Comparison of ENCODE assay signal across 8 cellular contexts in genomic region chrX:41327359-41327758, GRCh38.
"Had no signal": no experiment of that assay in that cellular context is flagged by ENCODE, and none has a peak within 500 bp of the region (broad histone marks: within the 10 kb centered on the region; RNA-seq: fewer than 3 reads in every experiment).

No MANE protein-coding gene starts in this region.

- H3K9me3 ChIP-seq: HAP-1 had no signal

- H3K4me3 Mint-ChIP-seq: HFFc6 had no signal

- H3K4me3 ChIP-seq: GM23248, HAP-1 had no signal

- ATAC-seq: HCT116 had no signal

- DNase-seq: GM23248, GOT3, H7, HFFc6, IMR-90 had no signal

- H3K36me3 ChIP-seq: HAP-1 had no signal

- H3K9ac ChIP-seq: GM23248 had no signal

- H3K9me3 Mint-ChIP-seq: HFFc6 had no signal

- H3K27ac ChIP-seq: GM23248, HL-60 had no signal

- H3K27ac Mint-ChIP-seq: HFFc6 had no signal

- H2AFZ ChIP-seq: GM23248 had no signal
